ENCODE assay signal across 14 cellular contexts in the genomic region with DNA sequence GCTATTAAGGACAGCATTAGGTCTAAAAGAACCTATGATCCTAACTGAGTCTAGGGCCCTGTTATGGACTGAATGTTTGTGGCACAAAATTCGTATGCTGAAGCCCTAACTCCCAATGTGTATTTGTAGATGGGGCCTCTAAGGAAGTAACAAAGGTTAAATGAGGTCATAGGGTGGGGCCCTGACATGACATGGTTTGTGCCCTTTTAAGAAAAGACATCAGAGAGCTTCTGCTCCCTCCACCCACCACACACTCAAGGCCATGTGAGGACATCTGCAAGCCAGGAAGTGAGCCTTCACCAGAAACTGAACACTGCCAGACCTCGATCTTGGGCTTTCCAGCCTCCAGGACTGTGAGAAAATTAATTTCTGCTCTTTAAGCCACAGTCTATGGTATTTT. TPM values are rescaled to one million over a fixed set of nuclear protein-coding genes. Genes with fewer than 3 reads are reported as not detected.
DNase-seq lines count a peak whose midpoint lies in the region; ATAC-seq, FAIRE-seq and TF ChIP-seq lines count a peak whose summit lies in the region.
"Had no signal": no experiment of that assay in that cellular context is flagged by ENCODE, and none has a peak within 500 bp of the region (broad histone marks: within the 10 kb centered on the region; RNA-seq: fewer than 3 reads in every experiment).

No MANE protein-coding gene starts in this region.

- no peak overlapping the region for H3K27ac Mint-ChIP-seq in effector memory CD8-positive, alpha-beta T cell
- H3K27ac Mint-ChIP-seq: natural killer cell treated with Interleukin-12 subunit alpha and Interleukin-12 subunit beta and Interleukin-15 and Interleukin-18, amount 100 ng/mL, for 72 hours had no signal

- no peaks in the 10 kb centered on the region for H3K9me3 Mint-ChIP-seq in effector memory CD8-positive, alpha-beta T cell
- H3K9me3 Mint-ChIP-seq: natural killer cell treated with Interleukin-12 subunit alpha and Interleukin-12 subunit beta and Interleukin-15 and Interleukin-18, amount 100 ng/mL, for 72 hours had no signal

- no peak for TF ChIP-seq POLR2A in GM12892 (IDR thresholded peaks at IDR 0.05; ENCODE audit: low read depth, low read length)

- FAIRE-seq in GM12892 (lab: Jason Lieb, UNC), result peak; percentile 40

- H3K4me1 Mint-ChIP-seq in effector memory CD8-positive, alpha-beta T cell (ENCODE audit: low read depth in 2 of 2), result peaks cover 14 to 24% of the 10 kb centered on the region in 2 donors

- no peaks in the 10 kb centered on the region for H3K27me3 Mint-ChIP-seq in effector memory CD8-positive, alpha-beta T cell
- H3K27me3 Mint-ChIP-seq: natural killer cell treated with Interleukin-12 subunit alpha and Interleukin-12 subunit beta and Interleukin-15 and Interleukin-18, amount 100 ng/mL, for 72 hours had no signal

- peak; percentile 39 for ATAC-seq in effector memory CD8-positive, alpha-beta T cell (replicated peaks)
- ATAC-seq in GM18868 (IDR thresholded peaks at IDR 0.05; ENCODE audit: unreplicated experiment) (no peak), GM21717 (IDR thresholded peaks at IDR 0.05; ENCODE audit: unreplicated experiment) (no peak)

- peaks cover 63% of the 10 kb centered on the region for H3K36me3 Mint-ChIP-seq in effector memory CD8-positive, alpha-beta T cell (ENCODE audit: insufficient read depth)

- DNase-seq in CD1c-positive myeloid dendritic cell (ENCODE audit: extremely low spot score) (peak; percentile 30), GM12892 (ENCODE audit: insufficient read length) (no peak), OCI-M1 (lab: John Stamatoyannopoulos, UW) (peak; percentile 30), hypothalamus (lab: John Stamatoyannopoulos, UW) (no peak), activated gamma-delta T cell (lab: John Stamatoyannopoulos, UW) (no peak)
- DNase-seq in effector memory CD8-positive, alpha-beta T cell, result no peak
- DNase-seq: anterior cingulate cortex, colonic mucosa, NCI-H187 treated with DMSO at 0.1 percent for 48 hours, NCI-H748 treated with DMSO at 0.1 percent for 48 hours, SHP77 treated with DMSO at 0.1 percent for 48 hours had no signal

- H3K4me3 Mint-ChIP-seq in effector memory CD8-positive, alpha-beta T cell, result no peak overlapping the region
- H3K4me3 Mint-ChIP-seq: natural killer cell treated with Interleukin-12 subunit alpha and Interleukin-12 subunit beta and Interleukin-15 and Interleukin-18, amount 100 ng/mL, for 72 hours had no signal

RNA-seq across cellular contexts. Expression of gene PHC3, which starts 49.2 kb away (rescaled TPM):
- 24.1 TPM for polyA plus RNA-seq in GM12892 (2012; ENCODE audit: missing spikeins)

Comparison
In these comparisons a context has a peak if more than half of its experiments do, and no peak if none do; other contexts are left out.
1. DNase-seq: peak in CD1c-positive myeloid dendritic cell (single experiment) and OCI-M1 (single experiment); none in GM12892 (single experiment), effector memory CD8-positive, alpha-beta T cell (0 of 3), hypothalamus (0 of 51) and activated gamma-delta T cell (single experiment).